Comparison of ENCODE assay signal across 8 cellular contexts in the genomic region with DNA sequence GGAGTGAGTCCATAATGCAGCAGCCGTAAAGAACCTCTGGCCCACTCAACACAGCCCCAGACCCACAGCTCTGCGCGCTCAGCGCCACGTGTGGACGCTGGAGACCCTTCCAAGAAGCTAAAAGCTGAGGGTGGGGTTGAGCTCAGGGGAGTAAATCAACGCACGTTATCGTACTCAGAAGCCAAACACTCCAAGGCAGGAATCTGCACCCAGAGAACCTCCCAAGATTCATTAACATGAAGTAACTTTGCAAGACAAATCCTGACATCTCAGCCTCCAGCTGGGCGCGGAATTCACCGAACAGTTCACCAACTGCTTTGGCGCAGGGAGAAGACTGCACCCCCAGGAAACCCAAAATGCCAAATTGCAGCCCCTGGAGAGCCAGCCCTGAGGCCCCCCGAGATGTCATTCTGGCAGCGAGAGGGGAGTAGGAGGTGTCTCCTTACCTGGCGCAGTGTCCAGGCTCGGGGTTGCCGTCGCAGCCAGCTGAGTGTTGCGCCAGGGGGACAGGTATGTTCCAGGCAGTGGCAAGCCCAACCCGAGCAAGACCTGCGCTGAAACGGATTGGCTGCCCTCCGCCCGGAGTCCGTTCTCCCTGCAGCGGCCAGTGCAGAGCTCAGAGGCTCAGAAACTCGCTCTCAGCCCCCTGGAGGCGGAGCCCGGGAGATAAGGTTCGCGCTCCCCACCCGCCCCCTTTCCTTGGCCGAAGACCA. TPM values are rescaled to one million over a fixed set of nuclear protein-coding genes. Genes with fewer than 3 reads are reported as not detected.
DNase-seq lines count a peak whose midpoint lies in the region; ATAC-seq, FAIRE-seq and TF ChIP-seq lines count a peak whose summit lies in the region.

COL21A1 (minus strand) TSS at position 640 of the 713 bp plus-strand sequence. CDS start 64,962 bp downstream, outside the sequence.

- 2 to 3% methylated on average over 34 of the region's 34 CpGs for WGBS in pancreas, 2 donors
- 2 to 7% (median 4%) methylated on average over 33 to 34 of the region's 34 CpGs for WGBS in small intestine, 3 donors

- CTCF ChIA-PET in RWPE1 (lab: Yijun Ruan, JAX) = no interaction called here

- H3K27me3 ChIP-seq in cardiac muscle cell (peaks cover 12% of the 10 kb centered on the region), pancreas (no peaks in the 10 kb centered on the region), small intestine (ENCODE audit: control insufficient read depth in 2 of 2, insufficient read depth in 2 of 2, low read length in 2 of 2) (peaks cover 0 to 4% of the 10 kb centered on the region in 2 donors)

- POLR2A ChIA-PET in RWPE1 (lab: Yijun Ruan, JAX; ENCODE audit: low non-redundant PET) = no interaction called here

- peak; percentile 31 for DNase-seq in D341Med (ENCODE audit: low spot score)
- no peak for DNase-seq in RWPE1 (ENCODE audit: low spot score)
- peak; percentile 60 to 76 for DNase-seq in cardiac muscle cell (ENCODE audit: low read depth in 1 of 2, low spot score in 1 of 2)
- DNase-seq in pancreas = peak in 5 of 6 donors; percentile 19 to 67 (median 26)
- DNase-seq in NCI-H446 (lab: John Stamatoyannopoulos, UW) = no peak
- DNase-seq in activated CD4-positive, alpha-beta T cell treated with anti-CD3 and anti-CD28 coated beads for 4 hours = no peak
- no peak for DNase-seq in small intestine

- H3K9me3 ChIP-seq in cardiac muscle cell (ENCODE audit: low read depth) (no peaks in the 10 kb centered on the region), pancreas (no peaks in the 10 kb centered on the region), small intestine (ENCODE audit: control insufficient read depth, low read depth) (no peaks in the 10 kb centered on the region)

- H3K4me1 ChIP-seq in cardiac muscle cell (ENCODE audit: low read depth) (no peaks in the 10 kb centered on the region), pancreas (no peaks in the 10 kb centered on the region), small intestine (ENCODE audit: control insufficient read depth in 2 of 2, insufficient read depth in 1 of 2, low read depth in 1 of 2, low read length in 1 of 2) (no peaks in the 10 kb centered on the region)

- H3K27ac ChIP-seq in RWPE1 = peak within 1 kb of the TSS; percentile 40; the same call in 1 of the 2 replicates
- H3K27ac ChIP-seq in cardiac muscle cell = no peak within 1 kb of the TSS
- no peak within 1 kb of the TSS for H3K27ac ChIP-seq in pancreas
- H3K27ac ChIP-seq in small intestine (ENCODE audit: low read depth in 1 of 2, low read length in 1 of 2) = no peak within 1 kb of the TSS

- TF ChIP-seq CTCF in RWPE1 (conservative IDR thresholded peaks at IDR 0.05; ENCODE audit: low read depth) (no peak), cardiac muscle cell (IDR thresholded peaks at IDR 0.05; ENCODE audit: low read depth, low read length) (peak; percentile 43), pancreas (IDR thresholded peaks at IDR 0.05) (no peak)

- FAIRE-seq in pancreas (lab: Jason Lieb, UNC) = no peak
- no peak for FAIRE-seq in small intestine (lab: Jason Lieb, UNC)

- ATAC-seq in pancreas (peak; percentile 61 to 88 (median 72)), HG03460 (IDR thresholded peaks at IDR 0.05; ENCODE audit: unreplicated experiment) (no peak)

- H3K36me3 ChIP-seq in cardiac muscle cell = no peaks in the 10 kb centered on the region
- H3K36me3 ChIP-seq in pancreas = no peaks in the 10 kb centered on the region
- no peaks in the 10 kb centered on the region for H3K36me3 ChIP-seq in small intestine (ENCODE audit: control insufficient read depth in 2 of 2, insufficient read depth in 2 of 2, low read length in 2 of 2)

- intact Hi-C loops in pancreas (cut with DNase I) = no loop called here

- H3K4me3 ChIP-seq in cardiac muscle cell = peak within 1 kb of the TSS; percentile 35
- peak within 1 kb of the TSS in 2 of 4 donors; percentile 24 to 31 for H3K4me3 ChIP-seq in pancreas
- no peak within 1 kb of the TSS for H3K4me3 ChIP-seq in small intestine (ENCODE audit: low read depth in 1 of 2, low read length in 2 of 2)

RNA-seq across cellular contexts. Expression of gene COL21A1, which starts in this region (rescaled TPM):
- total RNA-seq in cardiac muscle cell = 1.2 and 1.4 TPM in 2 replicates
- polyA plus RNA-seq in cardiac muscle cell = 0.81 and 0.83 TPM in 2 replicates
- total RNA-seq in pancreas = 1 to 10 TPM in 2 of 6 donors, under 1 TPM in 4; 0.28 to 1.8 (median 0.60) TPM
- under 1 TPM; 0.30 to 0.87 TPM for polyA plus RNA-seq in pancreas
- under 1 TPM in 1 of 3 donors, not detected in 2; 0.84 TPM for polyA plus RNA-seq in small intestine

Comparison
In these comparisons a context has a peak if more than half of its experiments do, and no peak if none do; other contexts are left out.
1. DNase-seq: peak in D341Med (single experiment), cardiac muscle cell (2 of 2) and pancreas (5 of 6); none in RWPE1 (single experiment), NCI-H446 (0 of 2), activated CD4-positive, alpha-beta T cell treated with anti-CD3 and anti-CD28 coated beads for 4 hours (0 of 2) and small intestine (single experiment).